In genomic region chr20:39048000-39048696, GRCh38 we compare ENCODE assay signal across 8 cellular contexts.
DNase-seq lines count a peak whose midpoint lies in the region; ATAC-seq and TF ChIP-seq lines count a peak whose summit lies in the region.

No MANE protein-coding gene starts in this region.

- in situ Hi-C loops in HAP-1 (cut with MboI; ENCODE audit: low sequenced_read_pairs) = loop anchor here (10.0 kb wide), 1 partner anchor 403 kb away; no protein-coding TSS in a partner anchor
- in situ Hi-C loops in T47D (cut with HindIII; ENCODE audit: low pct_unique_long_range_greater_than_20kb, low sequenced_read_pairs) = no loop called here

- no peak overlapping the region for H3K4me3 ChIP-seq in HAP-1
- H3K4me3 ChIP-seq in WERI-Rb-1 (ENCODE audit: low read depth, low read length) = no peak overlapping the region

- H3K9me3 ChIP-seq in HAP-1 (no peaks in the 10 kb centered on the region), WERI-Rb-1 (ENCODE audit: severe bottlenecking) (no peaks in the 10 kb centered on the region)

- TF ChIP-seq CTCF in WERI-Rb-1 (IDR thresholded peaks at IDR 0.05; ENCODE audit: low read depth, low read length) = peak; percentile 99

- peaks cover 9% of the 10 kb centered on the region for H3K4me1 ChIP-seq in HAP-1

- no peaks in the 10 kb centered on the region for H3K36me3 ChIP-seq in HAP-1 (replicated peaks)
- H3K36me3 ChIP-seq in WERI-Rb-1 = no peaks in the 10 kb centered on the region; the same call in 1 of the 2 replicates

- no peak for ATAC-seq in HG03469 (IDR thresholded peaks at IDR 0.05; ENCODE audit: unreplicated experiment)

- peak; percentile 5 for DNase-seq in DMS79 (lab: John Stamatoyannopoulos, UW)
- DNase-seq in HAP-1 (ENCODE audit: low spot score in 2 of 2) = peak; percentile 57 to 80
- peak; percentile 4 for DNase-seq in NCI-H2107 treated with DMSO at 0.1 percent for 48 hours (lab: John Stamatoyannopoulos, UW; ENCODE audit: unreplicated experiment)
- peak; percentile 75 for DNase-seq in WERI-Rb-1
- DNase-seq in T47D (ENCODE audit: low read depth in 1 of 2, low spot score in 1 of 2) = peak; percentile 77 to 85
- DNase-seq in inferior parietal cortex (ENCODE audit: extremely low spot score) = peak; percentile 88
- peak; percentile 40 to 55 for DNase-seq in stimulated activated CD4-positive, alpha-beta T cell treated with anti-CD3 and anti-CD28 coated beads, Interleukin-15, amount 100 ng/mL, for 1 hour (ENCODE audit: low read depth in 1 of 2, low spot score in 1 of 2)

- H3K27ac ChIP-seq in WERI-Rb-1 = no peak overlapping the region

- H3K27me3 ChIP-seq in HAP-1 (ENCODE audit: low read depth) (no peaks in the 10 kb centered on the region), WERI-Rb-1 (ENCODE audit: insufficient read depth, low read depth, severe bottlenecking) (no peaks in the 10 kb centered on the region)

Comparison
In these comparisons a context has a peak if more than half of its experiments do, and no peak if none do; other contexts are left out.
1. DNase-seq: peak in every context shown above with its lines; median percentile 88 in inferior parietal cortex; 81 in T47D; 75 in WERI-Rb-1; 68 in HAP-1; 48 in stimulated activated CD4-positive, alpha-beta T cell treated with anti-CD3 and anti-CD28 coated beads, Interleukin-15, amount 100 ng/mL, for 1 hour; 5 in DMS79; 4 in NCI-H2107 treated with DMSO at 0.1 percent for 48 hours.